ENCODE assay signal across 8 cellular contexts in genomic region chr2:176188969-176189665, GRCh38. TPM values are rescaled to one million over a fixed set of nuclear protein-coding genes. Genes with fewer than 3 reads are reported as not detected.
DNase-seq lines count a peak whose midpoint lies in the region; ATAC-seq, FAIRE-seq and TF ChIP-seq lines count a peak whose summit lies in the region.

No MANE protein-coding gene starts in this region.

- H3K27ac ChIP-seq in duodenal mucosa (ENCODE audit: low read depth, low read length), result no peak overlapping the region

- H3K36me3 ChIP-seq in duodenal mucosa (ENCODE audit: control insufficient read depth in 1 of 2, insufficient read depth in 2 of 2, low read length in 2 of 2), result no peaks in the 10 kb centered on the region

- peaks cover 13 to 15% of the 10 kb centered on the region in 2 donors for H3K4me1 ChIP-seq in duodenal mucosa (ENCODE audit: control insufficient read depth in 1 of 2, insufficient read depth in 2 of 2, low read length in 2 of 2)

- no peaks in the 10 kb centered on the region for H3K9me3 Mint-ChIP-seq in IgD-negative memory B cell
- no peaks in the 10 kb centered on the region for H3K9me3 Mint-ChIP-seq in natural killer cell

- no peaks in the 10 kb centered on the region for H3K36me3 Mint-ChIP-seq in IgD-negative memory B cell
- H3K36me3 Mint-ChIP-seq in natural killer cell, result peaks cover 8% of the 10 kb centered on the region

- ATAC-seq in natural killer cell, result peak in 1 of 3 donors; percentile 62
- no peak for ATAC-seq in GM19035 (IDR thresholded peaks at IDR 0.05; ENCODE audit: unreplicated experiment)

- H3K27me3 Mint-ChIP-seq in IgD-negative memory B cell, result peaks cover 57% of the 10 kb centered on the region
- peaks cover 56 to 80% of the 10 kb centered on the region in 2 donors for H3K27me3 Mint-ChIP-seq in natural killer cell (ENCODE audit: low read depth in 2 of 2)

- H3K27ac Mint-ChIP-seq in IgD-negative memory B cell (peak overlapping the region in 1 of 3 donors; percentile 90), natural killer cell (no peak overlapping the region)

- intact Hi-C loops in natural killer cell (cut with micrococcal nuclease), result no loop called here

- DNase-seq in AG20443 (ENCODE audit: low spot score), result peak; percentile 37
- DNase-seq in natural killer cell, result no peak
- DNase-seq in SKM-1 (lab: John Stamatoyannopoulos, UW; ENCODE audit: unreplicated experiment), result no peak
- DNase-seq in GM12891 (ENCODE audit: insufficient read length, low spot score), result no peak
- no peak for DNase-seq in D721Med (ENCODE audit: insufficient read length, low spot score)

- H3K9me3 ChIP-seq in duodenal mucosa (ENCODE audit: control insufficient read depth in 1 of 2, low read length in 2 of 2), result no peaks in the 10 kb centered on the region

- peaks cover 47 to 86% of the 10 kb centered on the region in 2 donors for H3K27me3 ChIP-seq in duodenal mucosa (ENCODE audit: control insufficient read depth in 1 of 2, insufficient read depth in 2 of 2, low read length in 2 of 2)

- TF ChIP-seq CTCF in natural killer cell (IDR thresholded peaks at IDR 0.05) (no peak), D721Med (IDR thresholded peaks at IDR 0.05; ENCODE audit: insufficient read depth, missing control alignments) (no peak)

- peak overlapping the region in 1 of 2 donors; percentile 7 for H3K9ac ChIP-seq in duodenal mucosa (ENCODE audit: low read depth in 1 of 2, low read length in 2 of 2)

- H3K4me3 ChIP-seq in duodenal mucosa (ENCODE audit: low read depth in 1 of 2, low read length in 2 of 2), result peak overlapping the region; percentile 63 to 73

- FAIRE-seq in GM12891 (lab: Jason Lieb, UNC), result no peak
- FAIRE-seq in D721Med (lab: Jason Lieb, UNC), result no peak

- TF ChIP-seq POLR2A in GM12891 (IDR thresholded peaks at IDR 0.05; ENCODE audit: low read depth, low read length), result no peak

- H3K4me1 Mint-ChIP-seq in IgD-negative memory B cell, result peaks cover 1 to 16% (median 15%) of the 10 kb centered on the region in 3 donors
- peaks cover 13 to 16% of the 10 kb centered on the region in 2 donors for H3K4me1 Mint-ChIP-seq in natural killer cell

- H3K4me3 Mint-ChIP-seq in IgD-negative memory B cell, result peak overlapping the region; percentile 46 to 86 (median 78)
- peak overlapping the region; percentile 72 for H3K4me3 Mint-ChIP-seq in natural killer cell

TF ChIP-seq in GM12891, 5 proteins besides CTCF, POLR2A, EP300 and RAD21:
- no peak for TF ChIP-seq POU2F2 (IDR thresholded peaks at IDR 0.05; ENCODE audit: low read depth, low read length)
- no peak for TF ChIP-seq TAF1 (IDR thresholded peaks at IDR 0.05; ENCODE audit: low read depth, low read length)
- no peak for TF ChIP-seq POLR2AphosphoS5 (IDR thresholded peaks at IDR 0.05; ENCODE audit: low read depth, low read length)

RNA-seq across cellular contexts. Expression of gene HOXD1, which starts 0.6 kb away (rescaled TPM):
- polyA plus RNA-seq in IgD-negative memory B cell, result not detected
- total RNA-seq in natural killer cell, result under 1 TPM in 1 of 3 donors, not detected in 2; 0.12 TPM
- not detected for polyA plus RNA-seq in GM12891 (2012; ENCODE audit: low read depth, missing spikeins)

RNA-seq across cellular contexts. Expression of gene HOXD3, which starts 32.0 kb away (rescaled TPM):
- polyA plus RNA-seq in IgD-negative memory B cell, result not detected
- not detected for total RNA-seq in natural killer cell
- polyA plus RNA-seq in GM12891 (2012; ENCODE audit: low read depth, missing spikeins), result not detected

RNA-seq across cellular contexts. Expression of gene HOXD4, which starts 37.8 kb away (rescaled TPM):
- polyA plus RNA-seq in IgD-negative memory B cell, result not detected
- total RNA-seq in natural killer cell, result not detected
- not detected for polyA plus RNA-seq in GM12891 (2012; ENCODE audit: low read depth, missing spikeins)

RNA-seq across cellular contexts. Expression of gene HOXD8, which starts 59.6 kb away (rescaled TPM):
- polyA plus RNA-seq in IgD-negative memory B cell, result not detected
- not detected for total RNA-seq in natural killer cell
- not detected for polyA plus RNA-seq in GM12891 (2012; ENCODE audit: low read depth, missing spikeins)
